ENCODE assay signal across 20 cellular contexts in genomic region chr18:56511996-56512395, GRCh38.
DNase-seq lines count a peak whose midpoint lies in the region; ATAC-seq and TF ChIP-seq lines count a peak whose summit lies in the region.
"Had no signal": no experiment of that assay in that cellular context is flagged by ENCODE, and none has a peak within 500 bp of the region (broad histone marks: within the 10 kb centered on the region; RNA-seq: fewer than 3 reads in every experiment).

No MANE protein-coding gene starts in this region.

- H3K27ac Mint-ChIP-seq in activated T-cell treated with anti-CD3 and anti-CD28 coated beads, Interleukin-2, amount 50 U/mL, for 72 hours, result no peak overlapping the region
- H3K27ac Mint-ChIP-seq: activated CD4-positive, alpha-beta memory T cell treated with anti-CD3 and anti-CD28 coated beads for 36 hours; activated T-helper 1 cell treated with anti-CD3 and anti-CD28 coated beads, Interleukin-12 subunit alpha, Interleukin-12 subunit beta, Interleukin-2, Interleukin-4 antibody, amounts not matched to agents 30 ng/mL and 10 ng/mL and 1 ng/mL, durations not matched to agents 14 hours and 24 hours and 36 hours; immature natural killer cell had no signal

- 46 to 50% methylated on average over 1 of the region's 1 CpG for WGBS in esophagus squamous epithelium, 2 donors
- 76 to 91% methylated on average over 1 of the region's 1 CpG for WGBS in tibial nerve, 2 donors

- H3K9me3 Mint-ChIP-seq in activated T-cell treated with anti-CD3 and anti-CD28 coated beads, Interleukin-2, amount 50 U/mL, for 72 hours, result no peaks in the 10 kb centered on the region
- H3K9me3 Mint-ChIP-seq: activated CD4-positive, alpha-beta memory T cell treated with anti-CD3 and anti-CD28 coated beads for 36 hours; activated T-helper 1 cell treated with anti-CD3 and anti-CD28 coated beads, Interleukin-12 subunit alpha, Interleukin-12 subunit beta, Interleukin-2, Interleukin-4 antibody, amounts not matched to agents 30 ng/mL and 10 ng/mL and 1 ng/mL, durations not matched to agents 14 hours and 24 hours and 36 hours; immature natural killer cell had no signal

- H3K36me3 ChIP-seq in osteoblast (ENCODE audit: insufficient read depth, low read length) (no peaks in the 10 kb centered on the region), esophagus squamous epithelium (no peaks in the 10 kb centered on the region), tibial nerve (no peaks in the 10 kb centered on the region)
- H3K36me3 ChIP-seq: right lobe of liver, upper lobe of right lung had no signal

- H3K4me1 ChIP-seq in osteoblast (ENCODE audit: insufficient read depth, low read length) (peaks cover 16% of the 10 kb centered on the region), esophagus squamous epithelium (no peaks in the 10 kb centered on the region), tibial nerve (no peaks in the 10 kb centered on the region)
- H3K4me1 ChIP-seq: right lobe of liver, upper lobe of right lung had no signal

- no peak overlapping the region for H2AFZ ChIP-seq in osteoblast (ENCODE audit: low read length)

- peaks cover 7% of the 10 kb centered on the region for H3K4me1 Mint-ChIP-seq in activated T-cell treated with anti-CD3 and anti-CD28 coated beads, Interleukin-2, amount 50 U/mL, for 72 hours (ENCODE audit: low read depth)
- H3K4me1 Mint-ChIP-seq: immature natural killer cell had no signal

- TF ChIP-seq EP300 in tibial nerve (IDR thresholded peaks at IDR 0.05), result no peak

- peak; percentile 56 for DNase-seq in osteoblast (ENCODE audit: insufficient read length, low spot score, missing footprints)
- no peak for DNase-seq in activated T-cell treated with anti-CD3 and anti-CD28 coated beads, Interleukin-2, amount 50 U/mL, for 72 hours
- no peak for DNase-seq in esophagus squamous epithelium (lab: John Stamatoyannopoulos, UW)
- no peak for DNase-seq in tibial nerve (ENCODE audit: low spot score in 2 of 2)
- DNase-seq in T-helper 2 cell, result no peak
- DNase-seq: activated CD4-positive, alpha-beta memory T cell treated with anti-CD3 and anti-CD28 coated beads for 36 hours; amygdala; C1 segment of cervical spinal cord; DND-41; immature natural killer cell; mesendoderm; NCI-H1694 treated with DMSO at 0.1 percent for 48 hours; NCI-H82; right lobe of liver; SHP77 treated with DMSO at 0.1 percent for 48 hours; upper lobe of right lung had no signal

- H3K27me3 Mint-ChIP-seq in activated T-cell treated with anti-CD3 and anti-CD28 coated beads, Interleukin-2, amount 50 U/mL, for 72 hours (ENCODE audit: low read depth), result peaks cover 15% of the 10 kb centered on the region

- H3K9me3 ChIP-seq in osteoblast (ENCODE audit: low read depth, low read length), result no peaks in the 10 kb centered on the region
- H3K9me3 ChIP-seq in esophagus squamous epithelium, result no peaks in the 10 kb centered on the region
- no peaks in the 10 kb centered on the region for H3K9me3 ChIP-seq in tibial nerve
- H3K9me3 ChIP-seq: right lobe of liver, upper lobe of right lung had no signal

- no peaks in the 10 kb centered on the region for H4K20me1 ChIP-seq in osteoblast (ENCODE audit: insufficient read depth, low read length)

- intact Hi-C loops in esophagus squamous epithelium (cut with DNase I), result no loop called here

- no peaks in the 10 kb centered on the region for H3K27me3 ChIP-seq in osteoblast (ENCODE audit: insufficient read depth, low read length)
- no peaks in the 10 kb centered on the region for H3K27me3 ChIP-seq in esophagus squamous epithelium
- no peaks in the 10 kb centered on the region for H3K27me3 ChIP-seq in tibial nerve
- H3K27me3 ChIP-seq: right lobe of liver, upper lobe of right lung had no signal

- TF ChIP-seq POLR2A in esophagus squamous epithelium (IDR thresholded peaks at IDR 0.05), result no peak
- no peak for TF ChIP-seq POLR2A in tibial nerve (IDR thresholded peaks at IDR 0.05)

- H3K4me3 ChIP-seq in osteoblast (ENCODE audit: insufficient read depth, low read length) (no peak overlapping the region), esophagus squamous epithelium (no peak overlapping the region), tibial nerve (no peak overlapping the region)
- H3K4me3 ChIP-seq: right lobe of liver, upper lobe of right lung had no signal

- no peak overlapping the region for H3K4me3 Mint-ChIP-seq in activated T-cell treated with anti-CD3 and anti-CD28 coated beads, Interleukin-2, amount 50 U/mL, for 72 hours
- H3K4me3 Mint-ChIP-seq: activated CD4-positive, alpha-beta memory T cell treated with anti-CD3 and anti-CD28 coated beads for 36 hours; activated T-helper 1 cell treated with anti-CD3 and anti-CD28 coated beads, Interleukin-12 subunit alpha, Interleukin-12 subunit beta, Interleukin-2, Interleukin-4 antibody, amounts not matched to agents 30 ng/mL and 10 ng/mL and 1 ng/mL, durations not matched to agents 14 hours and 24 hours and 36 hours; immature natural killer cell had no signal

- TF ChIP-seq CTCF in osteoblast (IDR thresholded peaks at IDR 0.05; ENCODE audit: extremely low read depth, low read depth, low read length), result no peak
- no peak for TF ChIP-seq CTCF in esophagus squamous epithelium (IDR thresholded peaks at IDR 0.05)
- no peak for TF ChIP-seq CTCF in tibial nerve (IDR thresholded peaks at IDR 0.05)

- no peak overlapping the region for H3K4me2 ChIP-seq in osteoblast (ENCODE audit: insufficient read depth, low read length)

- H3K79me2 ChIP-seq in osteoblast (ENCODE audit: insufficient read depth, low read length), result no peaks in the 10 kb centered on the region

- H3K36me3 Mint-ChIP-seq in activated T-cell treated with anti-CD3 and anti-CD28 coated beads, Interleukin-2, amount 50 U/mL, for 72 hours (ENCODE audit: insufficient read depth in 2 of 2), result no peaks in the 10 kb centered on the region
- H3K36me3 Mint-ChIP-seq: activated CD4-positive, alpha-beta memory T cell treated with anti-CD3 and anti-CD28 coated beads for 36 hours; immature natural killer cell had no signal

- H3K27ac ChIP-seq in osteoblast (ENCODE audit: low read depth, low read length) (no peak overlapping the region), esophagus squamous epithelium (no peak overlapping the region), tibial nerve (no peak overlapping the region)
- H3K27ac ChIP-seq: right lobe of liver, upper lobe of right lung had no signal

- ATAC-seq in GM18868 (IDR thresholded peaks at IDR 0.05; ENCODE audit: unreplicated experiment) (peak; percentile 88), GM21576 (IDR thresholded peaks at IDR 0.05; ENCODE audit: unreplicated experiment) (peak; percentile 60), HG03432 (IDR thresholded peaks at IDR 0.05; ENCODE audit: unreplicated experiment) (peak; percentile 74)
- ATAC-seq in activated T-cell treated with anti-CD3 and anti-CD28 coated beads, Interleukin-2, amount 50 U/mL, for 72 hours (replicated peaks in 1 of 2), result no peak
- ATAC-seq: upper lobe of right lung had no signal

Comparison
In these comparisons a context has a peak if more than half of its experiments do, and no peak if none do; other contexts are left out.
1. ATAC-seq: peak in GM18868 (single experiment), GM21576 (single experiment) and HG03432 (single experiment); none in activated T-cell treated with anti-CD3 and anti-CD28 coated beads, Interleukin-2, amount 50 U/mL, for 72 hours (0 of 2).